ENCODE assay signal across 7 cellular contexts in the genomic region with DNA sequence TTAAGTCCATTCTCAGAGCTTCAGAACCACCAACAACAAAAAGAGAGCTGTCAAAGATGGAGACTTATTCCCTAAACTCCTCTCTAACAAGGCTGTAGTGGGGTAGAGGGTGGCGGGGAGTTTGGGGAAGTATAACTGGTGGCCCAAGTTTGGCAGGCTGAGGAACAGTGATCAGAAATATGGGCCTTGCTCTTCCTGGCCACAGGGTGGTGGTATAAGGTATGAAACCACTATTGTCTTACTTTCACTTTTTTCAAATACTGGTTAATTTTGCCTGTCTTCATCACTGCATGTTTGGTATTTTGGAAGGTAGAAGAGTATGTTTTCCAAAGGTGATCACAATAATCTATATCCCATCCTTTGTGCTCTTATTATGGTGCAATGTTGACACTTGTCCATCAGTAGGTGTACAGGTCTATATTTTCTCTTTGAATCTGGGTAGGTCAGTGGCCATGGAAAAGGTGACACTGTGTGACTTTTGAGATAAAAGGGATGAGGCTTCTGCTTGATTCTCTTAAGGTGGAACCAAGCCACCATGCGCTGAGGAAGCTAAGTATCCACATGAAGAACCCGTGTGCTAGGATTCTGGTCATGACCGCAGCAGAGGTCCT. TPM values are rescaled to one million over a fixed set of nuclear protein-coding genes. Genes with fewer than 3 reads are reported as not detected.
DNase-seq lines count a peak whose midpoint lies in the region; ATAC-seq and TF ChIP-seq lines count a peak whose summit lies in the region.

No MANE protein-coding gene starts in this region.

- ATAC-seq in GM19395 (IDR thresholded peaks at IDR 0.05; ENCODE audit: unreplicated experiment) (peak; percentile 98), HG03159 (IDR thresholded peaks at IDR 0.05; ENCODE audit: unreplicated experiment) (peak; percentile 97)

- TF ChIP-seq CTCF in GM10266 (IDR thresholded peaks at IDR 0.05; ENCODE audit: control insufficient read depth, insufficient read depth, low read depth, missing control alignments), result peak; percentile 67
- peak; percentile 62 for TF ChIP-seq CTCF in kidney epithelial cell (IDR thresholded peaks at IDR 0.05; ENCODE audit: insufficient read depth, low read length, poor library complexity, severe bottlenecking)

- no peaks in the 10 kb centered on the region for H3K36me3 ChIP-seq in kidney epithelial cell (ENCODE audit: control insufficient read depth, insufficient read depth, low read length)

- DNase-seq in GM10266 (ENCODE audit: extremely low spot score) (peak; percentile 54), SW480 (ENCODE audit: low spot score) (peak; percentile 29), kidney epithelial cell (ENCODE audit: low read depth) (no peak), NCI-H1105 (lab: John Stamatoyannopoulos, UW) (no peak), NCI-H526 treated with DMSO at 0.1 percent for 48 hours (lab: John Stamatoyannopoulos, UW) (no peak)

- no peaks in the 10 kb centered on the region for H3K27me3 ChIP-seq in kidney epithelial cell (ENCODE audit: control insufficient read depth, insufficient read depth, low read length)

- no peak overlapping the region for H3K4me3 ChIP-seq in kidney epithelial cell (ENCODE audit: low read depth, low read length)

RNA-seq across cellular contexts. Expression of gene GPC5, which starts 23.2 kb away (rescaled TPM):
- total RNA-seq in kidney epithelial cell, result 0.14 and 0.17 TPM in 2 replicates

RNA-seq across cellular contexts. Expression of gene MIR17HG, which starts 27.7 kb away (rescaled TPM):
- 3.4 and 5.8 TPM in 2 replicates for total RNA-seq in kidney epithelial cell

Comparison
In these comparisons a context has a peak if more than half of its experiments do, and no peak if none do; other contexts are left out.
1. DNase-seq: peak in GM10266 (single experiment) and SW480 (single experiment); none in kidney epithelial cell (single experiment), NCI-H1105 (single experiment) and NCI-H526 treated with DMSO at 0.1 percent for 48 hours (single experiment).